ENCODE assay signal across 11 cellular contexts in genomic region chr14:53381879-53382278, GRCh38.
"Had no signal": no experiment of that assay in that cellular context is flagged by ENCODE, and none has a peak within 500 bp of the region (broad histone marks: within the 10 kb centered on the region; RNA-seq: fewer than 3 reads in every experiment).

No MANE protein-coding gene starts in this region.

- FAIRE-seq: H1, H54 had no signal

- H3K27ac ChIP-seq: GM23248 had no signal

- H3K4me1 ChIP-seq: HAP-1 had no signal

- H3K27ac Mint-ChIP-seq: GM23338, H9, HFFc6 had no signal

- H3K4me1 Mint-ChIP-seq: GM23338, H9 had no signal

- H3K9me3 Mint-ChIP-seq: GM23338, H9, HFFc6 had no signal

- H3K9me3 ChIP-seq: HAP-1 had no signal

- H3K4me3 ChIP-seq: GM23248, GM23338, HAP-1 had no signal

- H3K36me3 ChIP-seq: HAP-1 had no signal

- H3K9ac ChIP-seq: GM23248 had no signal

- H3K4me2 ChIP-seq: GM23338 had no signal

- DNase-seq: GM23248, GOT3, H7, H9, HCEC 1CT, HFFc6 had no signal

- H3K4me3 Mint-ChIP-seq: GM23338, H9, HFFc6 had no signal

- H2AFZ ChIP-seq: GM23248, GM23338 had no signal

- ATAC-seq: GM23338, HCT116 had no signal
